ENCODE assay signal across 13 cellular contexts in the genomic region with DNA sequence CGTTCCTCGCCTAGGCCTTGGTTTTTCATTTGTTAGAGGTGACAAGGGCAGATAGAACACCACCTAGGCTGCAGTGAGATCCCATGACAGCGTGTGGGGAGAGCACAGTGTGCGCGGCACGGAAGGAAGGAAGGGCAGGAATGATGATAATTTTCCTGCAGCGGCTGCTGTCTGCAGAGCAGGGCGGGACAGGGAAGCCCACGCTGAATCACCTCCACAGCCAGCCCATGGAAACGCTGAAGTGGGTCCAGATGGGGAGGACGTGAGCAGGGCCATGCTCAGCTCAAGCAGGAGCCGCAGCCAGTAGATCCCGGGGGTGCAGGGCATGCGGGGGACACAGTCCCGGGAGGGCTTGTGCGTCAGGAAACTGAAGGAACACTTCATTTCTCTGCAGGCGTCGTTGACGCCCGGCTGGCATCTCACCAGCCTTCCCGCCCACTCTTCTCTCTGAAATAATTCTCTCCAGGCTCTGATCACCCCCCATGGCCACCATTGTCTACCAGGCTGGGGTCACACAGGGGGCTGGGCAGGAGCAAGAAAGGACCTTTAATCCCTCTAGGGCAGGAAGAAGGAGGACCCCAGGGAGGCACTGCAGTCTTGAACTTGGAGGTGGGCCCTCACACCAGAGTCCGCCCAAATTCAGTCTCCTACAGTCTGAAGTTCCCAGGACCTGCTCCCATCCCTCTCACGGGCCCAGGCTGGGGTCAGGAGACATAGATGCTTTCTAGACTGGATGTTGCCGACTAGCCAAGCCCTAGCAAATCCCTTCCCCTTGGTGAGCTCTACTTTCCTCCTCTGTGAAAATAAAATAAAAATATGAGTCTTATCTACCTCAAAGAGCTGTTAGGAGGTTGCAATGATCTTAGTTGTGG. TPM values are rescaled to one million over a fixed set of nuclear protein-coding genes. Genes with fewer than 3 reads are reported as not detected.
DNase-seq lines count a peak whose midpoint lies in the region; ATAC-seq, FAIRE-seq and TF ChIP-seq lines count a peak whose summit lies in the region.
"Had no signal": no experiment of that assay in that cellular context is flagged by ENCODE, and none has a peak within 500 bp of the region (broad histone marks: within the 10 kb centered on the region; RNA-seq: fewer than 3 reads in every experiment).

No MANE protein-coding gene starts in this region.

- H3K4me3 ChIP-seq in esophagus squamous epithelium (no peak overlapping the region), muscle layer of duodenum (ENCODE audit: low read depth in 1 of 2, low read length in 2 of 2) (no peak overlapping the region), transverse colon (no peak overlapping the region), SJCRH30 (no peak overlapping the region)
- H3K4me3 ChIP-seq: right lobe of liver had no signal

- peaks cover 24 to 76% (median 56%) of the 10 kb centered on the region in 3 donors for H3K4me1 ChIP-seq in esophagus squamous epithelium
- H3K4me1 ChIP-seq in muscle layer of duodenum (ENCODE audit: control insufficient read depth in 1 of 2, insufficient read depth in 2 of 2, low read length in 2 of 2) = peaks cover 45 to 54% of the 10 kb centered on the region in 2 donors
- H3K4me1 ChIP-seq in transverse colon = peaks cover 6 to 48% (median 29%) of the 10 kb centered on the region in 4 donors
- peaks cover 49% of the 10 kb centered on the region for H3K4me1 ChIP-seq in SJCRH30

- in situ Hi-C loops in transverse colon (cut with MboI; ENCODE audit: low pct_ligation_motif_present in 1 of 4, low pct_unique_long_range_greater_than_20kb in 1 of 4, low sequenced_read_pairs in 3 of 4) = no loop called here

- no peak for FAIRE-seq in RCC 7860 (lab: Jason Lieb, UNC)
- FAIRE-seq: H54, keratinocyte had no signal

- H3K36me3 ChIP-seq in esophagus squamous epithelium = no peaks in the 10 kb centered on the region
- H3K36me3 ChIP-seq in muscle layer of duodenum (ENCODE audit: control insufficient read depth in 1 of 2, insufficient read depth in 2 of 2, low read length in 2 of 2) = no peaks in the 10 kb centered on the region
- H3K36me3 ChIP-seq in transverse colon = no peaks in the 10 kb centered on the region
- no peaks in the 10 kb centered on the region for H3K36me3 ChIP-seq in SJCRH30
- H3K36me3 ChIP-seq: right lobe of liver had no signal

- no peak overlapping the region for H3K4me3 Mint-ChIP-seq in stimulated activated naive CD8-positive, alpha-beta T cell treated with anti-CD3 and anti-CD28 coated beads, Interleukin-15, amount 100 ng/mL, for 72 hours
- H3K4me3 Mint-ChIP-seq: activated T-cell treated with anti-CD3 and anti-CD28 coated beads, Interleukin-2, amount 50 U/mL, for 24 hours had no signal

- 49 to 66% methylated on average over 16 to 23 of the region's 24 CpGs for WGBS in esophagus squamous epithelium, 2 donors
- WGBS in transverse colon (ENCODE audit: low coverage in 1 of 2), 2 donors = 66 to 76% methylated on average over 7 to 24 of the region's 24 CpGs

- TF ChIP-seq EP300 in transverse colon (IDR thresholded peaks at IDR 0.05; ENCODE audit: low read depth) = no peak

- H3K27me3 ChIP-seq in esophagus squamous epithelium (no peaks in the 10 kb centered on the region), muscle layer of duodenum (ENCODE audit: low read depth, low read length) (no peaks in the 10 kb centered on the region), transverse colon (no peaks in the 10 kb centered on the region), SJCRH30 (no peaks in the 10 kb centered on the region)
- H3K27me3 ChIP-seq: right lobe of liver had no signal

- peak; percentile 88 for DNase-seq in RCC 7860 (ENCODE audit: low spot score)
- no peak for DNase-seq in esophagus squamous epithelium (lab: John Stamatoyannopoulos, UW)
- no peak for DNase-seq in transverse colon
- DNase-seq in NCI-H1417 treated with DMSO at 0.1 percent for 48 hours (lab: John Stamatoyannopoulos, UW) = no peak
- no peak for DNase-seq in SJCRH30
- DNase-seq in stimulated activated naive CD8-positive, alpha-beta T cell treated with anti-CD3 and anti-CD28 coated beads, Interleukin-15, amount 100 ng/mL, for 72 hours = no peak
- DNase-seq: activated T-cell treated with anti-CD3 and anti-CD28 coated beads, Interleukin-2, amount 50 U/mL, for 24 hours; MM.1S had no signal

- peaks cover 19% of the 10 kb centered on the region for H3K4me1 Mint-ChIP-seq in stimulated activated naive CD8-positive, alpha-beta T cell treated with anti-CD3 and anti-CD28 coated beads, Interleukin-15, amount 100 ng/mL, for 72 hours

- no peak for TF ChIP-seq CTCF in esophagus squamous epithelium (IDR thresholded peaks at IDR 0.05)
- TF ChIP-seq CTCF in transverse colon (IDR thresholded peaks at IDR 0.05) = no peak

- H3K27me3 Mint-ChIP-seq in stimulated activated naive CD8-positive, alpha-beta T cell treated with anti-CD3 and anti-CD28 coated beads, Interleukin-15, amount 100 ng/mL, for 72 hours = peaks cover 22% of the 10 kb centered on the region

- no peak overlapping the region for H3K27ac Mint-ChIP-seq in stimulated activated naive CD8-positive, alpha-beta T cell treated with anti-CD3 and anti-CD28 coated beads, Interleukin-15, amount 100 ng/mL, for 72 hours
- H3K27ac Mint-ChIP-seq: activated T-cell treated with anti-CD3 and anti-CD28 coated beads, Interleukin-2, amount 50 U/mL, for 24 hours had no signal

- H3K27ac ChIP-seq in esophagus squamous epithelium (peak overlapping the region; percentile 30 to 73 (median 66)), muscle layer of duodenum (ENCODE audit: low read length) (peak overlapping the region; percentile 34), transverse colon (peak overlapping the region; percentile 9 to 50 (median 30)), SJCRH30 (no peak overlapping the region)

- no peaks in the 10 kb centered on the region for H3K9me3 Mint-ChIP-seq in stimulated activated naive CD8-positive, alpha-beta T cell treated with anti-CD3 and anti-CD28 coated beads, Interleukin-15, amount 100 ng/mL, for 72 hours
- H3K9me3 Mint-ChIP-seq: activated T-cell treated with anti-CD3 and anti-CD28 coated beads, Interleukin-2, amount 50 U/mL, for 24 hours had no signal

- ATAC-seq in HG02840 (IDR thresholded peaks at IDR 0.05; ENCODE audit: low FRiP score, unreplicated experiment) = no peak
- no peak for ATAC-seq in stimulated activated naive CD8-positive, alpha-beta T cell treated with anti-CD3 and anti-CD28 coated beads, Interleukin-15, amount 100 ng/mL, for 72 hours

- intact Hi-C loops in esophagus squamous epithelium (cut with DNase I) (no loop called here), transverse colon (cut with DNase I; ENCODE audit: low total_unique reads) (no loop called here)

- no peaks in the 10 kb centered on the region for H3K9me3 ChIP-seq in esophagus squamous epithelium
- no peaks in the 10 kb centered on the region for H3K9me3 ChIP-seq in muscle layer of duodenum (ENCODE audit: control insufficient read depth in 1 of 2, low read length in 2 of 2)
- H3K9me3 ChIP-seq in transverse colon = no peaks in the 10 kb centered on the region
- no peaks in the 10 kb centered on the region for H3K9me3 ChIP-seq in SJCRH30 (replicated peaks)
- H3K9me3 ChIP-seq: right lobe of liver had no signal

- TF ChIP-seq POLR2A in esophagus squamous epithelium (IDR thresholded peaks at IDR 0.05) (no peak), transverse colon (IDR thresholded peaks at IDR 0.05) (no peak)

RNA-seq across cellular contexts. Expression of gene SYNPO, which starts 20.9 kb away (rescaled TPM):
- total RNA-seq in esophagus squamous epithelium = 1 to 10 TPM; 2.5 to 8.8 (median 5.6) TPM
- 10 to 100 TPM; 15.5 to 89.4 (median 41.8) TPM for total RNA-seq in transverse colon
- 2.3 and 3.2 TPM in 2 replicates for total RNA-seq in SJCRH30 (2014; rRNA removed; shearing (Covaris generic))

RNA-seq across cellular contexts. Expression of gene MYOZ3, which starts 41.5 kb away (rescaled TPM):
- under 1 TPM in 1 of 4 donors, not detected in 3; under 0.01 TPM for total RNA-seq in esophagus squamous epithelium
- total RNA-seq in transverse colon = not detected
- total RNA-seq in SJCRH30 (2014; rRNA removed; shearing (Covaris generic)) = 0.02 TPM in 1 of 2 replicates, not detected in the other
